8 cellular contexts compared by ENCODE assay signal in the genomic region with DNA sequence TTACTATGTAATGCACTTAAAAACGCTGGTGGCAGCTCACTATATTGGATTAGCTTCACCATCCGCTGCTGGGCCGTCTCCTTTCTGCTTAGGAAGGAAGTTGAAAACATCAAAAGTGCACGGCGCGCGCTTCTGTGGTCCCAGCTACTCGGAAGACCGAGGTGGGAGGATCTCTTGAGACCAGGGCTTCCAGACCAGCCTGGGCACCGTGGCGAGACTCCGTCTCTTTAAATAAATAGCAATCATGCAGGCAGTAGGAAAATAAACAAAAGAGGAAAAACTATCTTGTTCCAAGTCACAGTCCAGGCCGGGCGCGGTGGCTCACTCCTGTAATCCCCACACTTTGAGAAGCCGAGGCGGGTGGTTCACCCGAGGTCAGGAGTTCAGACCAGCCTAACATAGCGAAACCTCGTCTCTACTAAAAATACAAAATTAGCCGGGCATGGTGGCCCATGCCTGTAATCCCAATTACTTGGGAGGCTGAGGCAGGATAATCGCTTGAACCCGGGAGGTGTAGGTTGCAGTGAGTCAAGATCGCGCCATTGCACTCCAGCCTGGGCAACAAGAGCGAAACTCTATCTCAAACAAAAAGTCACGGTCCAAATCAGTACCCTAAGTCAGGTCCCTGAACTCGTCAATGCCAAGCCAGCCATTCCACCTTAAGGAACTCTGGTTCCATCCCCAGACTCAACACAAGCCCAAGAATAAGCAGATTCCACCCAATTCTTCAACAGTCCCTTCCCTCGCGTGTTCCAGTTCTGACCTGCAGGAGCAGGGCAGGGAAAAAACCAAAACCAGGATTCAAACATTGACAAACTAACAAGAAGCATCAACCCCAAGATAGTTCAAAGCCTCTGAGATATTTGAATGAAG. TPM values are rescaled to one million over a fixed set of nuclear protein-coding genes. Genes with fewer than 3 reads are reported as not detected.
A peak's percentile ranks its signal among the peaks of the same experiment; 100 is the strongest.
DNase-seq lines count a peak whose midpoint lies in the region; ATAC-seq and TF ChIP-seq lines count a peak whose summit lies in the region.

No MANE protein-coding gene starts in this region.

- WGBS in lower leg skin, 2 donors: 18 to 24% methylated on average over 30 of the region's 30 CpGs

- peaks cover 27% of the 10 kb centered on the region for H3K4me1 ChIP-seq in Loucy (ENCODE audit: insufficient read depth, low read length, poor library complexity, severe bottlenecking)

- peak; percentile 11 for ATAC-seq in GM21786 (IDR thresholded peaks at IDR 0.05; ENCODE audit: unreplicated experiment)

- peak overlapping the region; percentile 72 for H2AFZ ChIP-seq in Loucy (ENCODE audit: low read length)

- H3K4me3 ChIP-seq in Loucy (ENCODE audit: low read length, poor library complexity, severe bottlenecking): peak overlapping the region; percentile 89
- peak overlapping the region; percentile 58 for H3K4me3 ChIP-seq in lower leg skin (ENCODE audit: low read depth, poor library complexity, severe bottlenecking)

- TF ChIP-seq POLR2A in lower leg skin (IDR thresholded peaks at IDR 0.05): no peak

- H3K9me3 ChIP-seq in Loucy (ENCODE audit: insufficient read depth, low read depth, low read length): no peaks in the 10 kb centered on the region

- H3K36me3 ChIP-seq in Loucy (ENCODE audit: insufficient read depth, low read length): no peaks in the 10 kb centered on the region

- intact Hi-C loops in lower leg skin (cut with DNase I; ENCODE audit: low total_unique reads): no loop called here

- H3K9ac ChIP-seq in Loucy (ENCODE audit: low read depth, low read length, poor library complexity, severe bottlenecking): peak overlapping the region; percentile 92

- no peaks in the 10 kb centered on the region for H3K9me2 ChIP-seq in Loucy (replicated peaks; ENCODE audit: low read depth, low read length)

- TF ChIP-seq CTCF in Loucy (conservative IDR thresholded peaks at IDR 0.05; ENCODE audit: low read length) (no peak), lower leg skin (IDR thresholded peaks at IDR 0.05) (no peak)

- DNase-seq in DMS53 treated with DMSO at 0.1 percent for 48 hours (lab: John Stamatoyannopoulos, UW; ENCODE audit: unreplicated experiment) (peak; percentile 56), dermis blood vessel endothelial cell (peak; percentile 70), lower leg skin (ENCODE audit: low spot score in 2 of 2) (peak; percentile 36 to 90), putamen (ENCODE audit: low spot score) (no peak)
- peak; percentile 73 for DNase-seq in activated CD4-positive, alpha-beta T cell treated with anti-CD3 and anti-CD28 coated beads for 48 hours
- peak; percentile 30 to 56 (median 34) for DNase-seq in stimulated activated CD4-positive, alpha-beta T cell treated with anti-CD3 and anti-CD28 coated beads, TNF-alpha, amount 100 ng/mL, for 24 hours (ENCODE audit: low read depth in 3 of 3)

- no peaks in the 10 kb centered on the region for H3K27me3 ChIP-seq in Loucy (ENCODE audit: insufficient read depth, low read length, poor library complexity, severe bottlenecking)

- H3K79me2 ChIP-seq in Loucy (ENCODE audit: insufficient read depth, low read length): peaks cover 24% of the 10 kb centered on the region

- H3F3A ChIP-seq in Loucy (ENCODE audit: low read depth): 0 out of 2 replicates have a peak, but pooled peaks cover 2% of the 10 kb centered on the region

- peak overlapping the region; percentile 79 for H3K4me2 ChIP-seq in Loucy (ENCODE audit: low read depth, low read length, poor library complexity, severe bottlenecking)

- H4K20me1 ChIP-seq in Loucy (ENCODE audit: insufficient read depth, low read length, poor library complexity, severe bottlenecking): no peaks in the 10 kb centered on the region

RNA-seq across cellular contexts. Expression of a gene that starts 1.0 kb away (rescaled TPM):
- 12.6 and 15.5 TPM in 2 replicates for total RNA-seq in dermis blood vessel endothelial cell
- total RNA-seq in lower leg skin: 10 to 100 TPM; 15.0 to 23.4 (median 18.0) TPM
